22 cellular contexts compared by ENCODE assay signal in genomic region chr6:109612268-109612667, GRCh38.
"Had no signal": no experiment of that assay in that cellular context is flagged by ENCODE, and none has a peak within 500 bp of the region (broad histone marks: within the 10 kb centered on the region; RNA-seq: fewer than 3 reads in every experiment).

No MANE protein-coding gene starts in this region.

- H3K27me3 Mint-ChIP-seq: activated CD4-positive, alpha-beta T cell treated with anti-CD3 and anti-CD28 coated beads, Interleukin-2, amount 10 ng/mL, durations not matched to agents 7 days and 5 days; activated naive CD8-positive, alpha-beta T cell treated with anti-CD3 and anti-CD28 coated beads, Interleukin-2, amount 50 U/mL, for 24 hours; activated T-cell treated with anti-CD3 and anti-CD28 coated beads, Interleukin-2, amount 50 U/mL, for 24 hours; brain had no signal

- DNase-seq: activated CD4-positive, alpha-beta T cell treated with anti-CD3 and anti-CD28 coated beads, Interleukin-2, amount 10 ng/mL, durations not matched to agents 7 days and 5 days; activated CD8-positive, alpha-beta T cell treated with anti-CD3 and anti-CD28 coated beads, Interleukin-2, amount 10 ng/mL, durations not matched to agents 7 days and 5 days; activated naive CD4-positive, alpha-beta T cell treated with Interleukin-2 at 50 U/mL for 16 hours; activated naive CD8-positive, alpha-beta T cell treated with anti-CD3 and anti-CD28 coated beads, Interleukin-2, amount 50 U/mL, for 24 hours; activated T-cell treated with anti-CD3 and anti-CD28 coated beads, Interleukin-2, amount 50 U/mL, for 24 hours; anterior cingulate cortex; central memory CD4-positive, alpha-beta T cell; colonic mucosa; foreskin melanocyte; glutamatergic neuron; hippocampal formation; midbrain; stimulated activated CD4-positive, alpha-beta T cell treated with anti-CD3 and anti-CD28 coated beads, Interleukin-4, amount 100 ng/mL, for 1 hour; upper lobe of right lung had no signal

- ATAC-seq: activated CD4-positive, CD25-positive, alpha-beta regulatory T cell treated with anti-CD3 and anti-CD28 coated beads, Interleukin-2, amount 50 U/mL, for 24 hours; activated CD8-positive, alpha-beta T cell treated with anti-CD3 and anti-CD28 coated beads, Interleukin-2, amount 10 ng/mL, durations not matched to agents 7 days and 5 days; activated naive CD8-positive, alpha-beta T cell treated with anti-CD3 and anti-CD28 coated beads, Interleukin-2, amount 50 U/mL, for 24 hours; sciatic nerve; stimulated activated effector memory CD8-positive, alpha-beta T cell treated with anti-CD3 and anti-CD28 coated beads, Interleukin-12 subunit alpha, Interleukin-12 subunit beta, amount 100 ng/mL, for 72 hours; upper lobe of right lung had no signal

- H3K4me1 Mint-ChIP-seq: brain; stimulated activated effector memory CD8-positive, alpha-beta T cell treated with anti-CD3 and anti-CD28 coated beads, Interleukin-12 subunit alpha, Interleukin-12 subunit beta, amount 100 ng/mL, for 72 hours had no signal

- H3K27ac ChIP-seq: colonic mucosa, upper lobe of right lung had no signal

- H3K4me3 Mint-ChIP-seq: activated CD4-positive, alpha-beta T cell treated with anti-CD3 and anti-CD28 coated beads, Interleukin-2, amount 10 ng/mL, durations not matched to agents 7 days and 5 days; activated CD8-positive, alpha-beta T cell treated with anti-CD3 and anti-CD28 coated beads, Interleukin-2, amount 10 ng/mL, durations not matched to agents 7 days and 5 days; activated naive CD8-positive, alpha-beta T cell treated with anti-CD3 and anti-CD28 coated beads, Interleukin-2, amount 50 U/mL, for 24 hours; activated T-cell treated with anti-CD3 and anti-CD28 coated beads, Interleukin-2, amount 50 U/mL, for 24 hours; brain; nephron; stimulated activated effector memory CD8-positive, alpha-beta T cell treated with anti-CD3 and anti-CD28 coated beads, Interleukin-12 subunit alpha, Interleukin-12 subunit beta, amount 100 ng/mL, for 72 hours had no signal

- H3K9me3 ChIP-seq: colonic mucosa, upper lobe of right lung had no signal

- H3K27me3 ChIP-seq: colonic mucosa, upper lobe of right lung had no signal

- H3K36me3 ChIP-seq: colonic mucosa, upper lobe of right lung had no signal

- FAIRE-seq: keratinocyte had no signal

- H3K9me3 Mint-ChIP-seq: activated CD4-positive, alpha-beta T cell treated with anti-CD3 and anti-CD28 coated beads, Interleukin-2, amount 10 ng/mL, durations not matched to agents 7 days and 5 days; activated naive CD8-positive, alpha-beta T cell treated with anti-CD3 and anti-CD28 coated beads, Interleukin-2, amount 50 U/mL, for 24 hours; brain; stimulated activated effector memory CD8-positive, alpha-beta T cell treated with anti-CD3 and anti-CD28 coated beads, Interleukin-12 subunit alpha, Interleukin-12 subunit beta, amount 100 ng/mL, for 72 hours had no signal

- H3K4me3 ChIP-seq: colonic mucosa, smooth muscle cell, upper lobe of right lung had no signal

- H3K27ac Mint-ChIP-seq: activated CD4-positive, alpha-beta T cell treated with anti-CD3 and anti-CD28 coated beads, Interleukin-2, amount 10 ng/mL, durations not matched to agents 7 days and 5 days; activated CD8-positive, alpha-beta T cell treated with anti-CD3 and anti-CD28 coated beads, Interleukin-2, amount 10 ng/mL, durations not matched to agents 7 days and 5 days; activated naive CD8-positive, alpha-beta T cell treated with anti-CD3 and anti-CD28 coated beads, Interleukin-2, amount 50 U/mL, for 24 hours; activated T-cell treated with anti-CD3 and anti-CD28 coated beads, Interleukin-2, amount 50 U/mL, for 24 hours; activated T-helper 2 cell treated with anti-CD3 and anti-CD28 coated beads, Interferon-gamma antibody, Interleukin-2, Interleukin-4, amounts not matched to agents 10 μg/mL and 5 μg/mL and 100 μg/mL, durations not matched to agents 14 hours and 24 hours and 36 hours; brain; stimulated activated effector memory CD8-positive, alpha-beta T cell treated with anti-CD3 and anti-CD28 coated beads, Interleukin-12 subunit alpha, Interleukin-12 subunit beta, amount 100 ng/mL, for 72 hours had no signal

- H3K4me1 ChIP-seq: colonic mucosa, upper lobe of right lung had no signal

- H3K4me2 ChIP-seq: smooth muscle cell had no signal
